In genomic region chr17:7651959-7652658, GRCh38 we compare ENCODE assay signal across 1 cellular context.
TF ChIP-seq lines count a peak whose summit lies in the region.

No MANE protein-coding gene starts in this region.

TF ChIP-seq in A549, 52 proteins besides CTCF, POLR2A, EP300 and RAD21 (continued from another document):
- TF ChIP-seq CHD2 (IDR thresholded peaks at IDR 0.05; ENCODE audit: low read length, partially characterized antibody) = no peak
- TF ChIP-seq CEBPB (IDR thresholded peaks at IDR 0.05) = no peak
- TF ChIP-seq, protein P1, sequence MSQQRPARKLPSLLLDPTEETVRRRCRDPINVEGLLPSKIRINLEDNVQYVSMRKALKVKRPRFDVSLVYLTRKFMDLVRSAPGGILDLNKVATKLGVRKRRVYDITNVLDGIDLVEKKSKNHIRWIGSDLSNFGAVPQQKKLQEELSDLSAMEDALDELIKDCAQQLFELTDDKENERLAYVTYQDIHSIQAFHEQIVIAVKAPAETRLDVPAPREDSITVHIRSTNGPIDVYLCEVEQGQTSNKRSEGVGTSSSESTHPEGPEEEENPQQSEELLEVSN (IDR thresholded peaks at IDR 0.05; ENCODE audit: borderline replicate concordance, low read depth) = no peak
- TF ChIP-seq, protein P2, sequence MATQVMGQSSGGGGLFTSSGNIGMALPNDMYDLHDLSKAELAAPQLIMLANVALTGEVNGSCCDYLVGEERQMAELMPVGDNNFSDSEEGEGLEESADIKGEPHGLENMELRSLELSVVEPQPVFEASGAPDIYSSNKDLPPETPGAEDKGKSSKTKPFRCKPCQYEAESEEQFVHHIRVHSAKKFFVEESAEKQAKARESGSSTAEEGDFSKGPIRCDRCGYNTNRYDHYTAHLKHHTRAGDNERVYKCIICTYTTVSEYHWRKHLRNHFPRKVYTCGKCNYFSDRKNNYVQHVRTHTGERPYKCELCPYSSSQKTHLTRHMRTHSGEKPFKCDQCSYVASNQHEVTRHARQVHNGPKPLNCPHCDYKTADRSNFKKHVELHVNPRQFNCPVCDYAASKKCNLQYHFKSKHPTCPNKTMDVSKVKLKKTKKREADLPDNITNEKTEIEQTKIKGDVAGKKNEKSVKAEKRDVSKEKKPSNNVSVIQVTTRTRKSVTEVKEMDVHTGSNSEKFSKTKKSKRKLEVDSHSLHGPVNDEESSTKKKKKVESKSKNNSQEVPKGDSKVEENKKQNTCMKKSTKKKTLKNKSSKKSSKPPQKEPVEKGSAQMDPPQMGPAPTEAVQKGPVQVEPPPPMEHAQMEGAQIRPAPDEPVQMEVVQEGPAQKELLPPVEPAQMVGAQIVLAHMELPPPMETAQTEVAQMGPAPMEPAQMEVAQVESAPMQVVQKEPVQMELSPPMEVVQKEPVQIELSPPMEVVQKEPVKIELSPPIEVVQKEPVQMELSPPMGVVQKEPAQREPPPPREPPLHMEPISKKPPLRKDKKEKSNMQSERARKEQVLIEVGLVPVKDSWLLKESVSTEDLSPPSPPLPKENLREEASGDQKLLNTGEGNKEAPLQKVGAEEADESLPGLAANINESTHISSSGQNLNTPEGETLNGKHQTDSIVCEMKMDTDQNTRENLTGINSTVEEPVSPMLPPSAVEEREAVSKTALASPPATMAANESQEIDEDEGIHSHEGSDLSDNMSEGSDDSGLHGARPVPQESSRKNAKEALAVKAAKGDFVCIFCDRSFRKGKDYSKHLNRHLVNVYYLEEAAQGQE (IDR thresholded peaks at IDR 0.05) = no peak
- no peak for TF ChIP-seq HES2 (IDR thresholded peaks at IDR 0.05)
- no peak for TF ChIP-seq CBX8 (IDR thresholded peaks at IDR 0.05)
- TF ChIP-seq NFE2L2 (conservative IDR thresholded peaks at IDR 0.05; ENCODE audit: low read length) = no peak
- no peak for TF ChIP-seq POLR2AphosphoS2 (conservative IDR thresholded peaks at IDR 0.05; ENCODE audit: low read length)
- TF ChIP-seq MAZ (IDR thresholded peaks at IDR 0.05; ENCODE audit: borderline replicate concordance, low read depth, low read length) = no peak
